In genomic region chr4:184408021-184408710, GRCh38 we compare ENCODE assay signal across 9 cellular contexts.
DNase-seq lines count a peak whose midpoint lies in the region; ATAC-seq, FAIRE-seq and TF ChIP-seq lines count a peak whose summit lies in the region.
"Had no signal": no experiment of that assay in that cellular context is flagged by ENCODE, and none has a peak within 500 bp of the region (broad histone marks: within the 10 kb centered on the region; RNA-seq: fewer than 3 reads in every experiment).

No MANE protein-coding gene starts in this region.

- peak; percentile 18 for DNase-seq in A172 (ENCODE audit: low spot score)
- peak; percentile 17 for DNase-seq in H54 (ENCODE audit: insufficient read length, low spot score)
- peak; percentile 67 for DNase-seq in astrocyte of the hippocampus (ENCODE audit: low read depth, low spot score)
- DNase-seq in kidney tubule cell (ENCODE audit: low spot score): peak; percentile 58
- no peak for DNase-seq in activated gamma-delta T cell treated with Interleukin-2 at 50 U/mL for 16 hours
- no peak for DNase-seq in DMS 273 treated with DMSO at 0.1 percent for 48 hours (lab: John Stamatoyannopoulos, UW)
- no peak for DNase-seq in NCI-H526 (lab: John Stamatoyannopoulos, UW)
- DNase-seq: activated CD4-positive, CD25-positive, alpha-beta regulatory T cell treated with anti-CD3 and anti-CD28 coated beads, Interleukin-2, amount 50 U/mL, for 72 hours had no signal

- TF ChIP-seq POLR2A in H54 (IDR thresholded peaks at IDR 0.05; ENCODE audit: low read depth, low read length): no peak

- FAIRE-seq in H54 (lab: Jason Lieb, UNC): no peak

- ATAC-seq in HG03095 (IDR thresholded peaks at IDR 0.05; ENCODE audit: unreplicated experiment): no peak

Comparison
In these comparisons a context has a peak if more than half of its experiments do, and no peak if none do; other contexts are left out.
1. DNase-seq: peak in A172 (single experiment), H54 (single experiment), astrocyte of the hippocampus (single experiment) and kidney tubule cell (single experiment); none in activated gamma-delta T cell treated with Interleukin-2 at 50 U/mL for 16 hours (single experiment), DMS 273 treated with DMSO at 0.1 percent for 48 hours (single experiment) and NCI-H526 (0 of 2).